In genomic region chr2:8584174-8585066, GRCh38 we compare ENCODE assay signal across 8 cellular contexts.
DNase-seq lines count a peak whose midpoint lies in the region; ATAC-seq and TF ChIP-seq lines count a peak whose summit lies in the region.

No MANE protein-coding gene starts in this region.

- CTCF ChIA-PET in CD4-positive, alpha-beta memory T cell (lab: Charles Lee; ENCODE audit: partially characterized antibody): interaction anchor here (0.7 to 1.0 kb wide), 3 partner anchors 9 to 104 kb away, joined by 3 read pairs; no protein-coding TSS in a partner anchor

- H3K4me3 Mint-ChIP-seq in CD4-positive, alpha-beta memory T cell: peak overlapping the region in 5 of 8 donors; percentile 22 to 80 (median 51)

- H4K20me1 ChIP-seq in OCI-LY3 (ENCODE audit: insufficient read depth, low read length) (no peaks in the 10 kb centered on the region), hepatocyte (ENCODE audit: insufficient read depth, poor library complexity, severe bottlenecking) (no peaks in the 10 kb centered on the region)

- H3K9me3 Mint-ChIP-seq in CD4-positive, alpha-beta memory T cell: no peaks in the 10 kb centered on the region

- POLR2A ChIA-PET in CD4-positive, alpha-beta memory T cell (lab: Charles Lee; ENCODE audit: partially characterized antibody): interaction anchor here (1.8 kb wide), 1 partner anchor 98 kb away, joined by 6 read pairs; the partner anchor contains the start of gene ID2

- H3K27me3 Mint-ChIP-seq in CD4-positive, alpha-beta memory T cell: peaks cover 1 to 4% of the 10 kb centered on the region in 2 donors

- intact Hi-C loops in CD4-positive, alpha-beta memory T cell (cut with micrococcal nuclease): no loop called here
- intact Hi-C loops in prostate gland (cut with DNase I): no loop called here

- H3K36me3 Mint-ChIP-seq in CD4-positive, alpha-beta memory T cell: no peaks in the 10 kb centered on the region

- no peaks in the 10 kb centered on the region for H3K36me3 ChIP-seq in CD4-positive, alpha-beta memory T cell (ENCODE audit: insufficient read depth, low read length)
- no peaks in the 10 kb centered on the region for H3K36me3 ChIP-seq in OCI-LY3 (replicated peaks; ENCODE audit: low read depth, low read length)
- no peaks in the 10 kb centered on the region for H3K36me3 ChIP-seq in hepatocyte (replicated peaks; ENCODE audit: insufficient read depth, low read depth)
- no peaks in the 10 kb centered on the region for H3K36me3 ChIP-seq in prostate gland
- H3K36me3 ChIP-seq in BE2C: no peaks in the 10 kb centered on the region

- H2AFZ ChIP-seq in OCI-LY3 (ENCODE audit: low read depth, low read length): no peak overlapping the region; the same call in 1 of the 2 replicates
- H2AFZ ChIP-seq in hepatocyte: peak overlapping the region; percentile 20

- H3K79me2 ChIP-seq in OCI-LY3 (ENCODE audit: low read length): 0 out of 2 replicates have a peak, but pooled peaks cover 2% of the 10 kb centered on the region
- peaks cover 2% of the 10 kb centered on the region for H3K79me2 ChIP-seq in hepatocyte

- ATAC-seq in GM19395 (IDR thresholded peaks at IDR 0.05; ENCODE audit: unreplicated experiment): no peak

- no peak for DNase-seq in CD4-positive, alpha-beta memory T cell
- no peak for DNase-seq in hepatocyte (ENCODE audit: low spot score)
- DNase-seq in prostate gland (ENCODE audit: low spot score): no peak
- no peak for DNase-seq in GM19238 (ENCODE audit: insufficient read length, low spot score)
- no peak for DNase-seq in BE2C
- no peak for DNase-seq in activated CD4-positive, CD25-positive, alpha-beta regulatory T cell (lab: John Stamatoyannopoulos, UW)

- no peaks in the 10 kb centered on the region for H3K9me2 ChIP-seq in hepatocyte (replicated peaks; ENCODE audit: insufficient read depth)

- H3K4me2 ChIP-seq in OCI-LY3 (ENCODE audit: low read length): peak overlapping the region; percentile 85
- peak overlapping the region; percentile 66 for H3K4me2 ChIP-seq in hepatocyte

- TF ChIP-seq CTCF in OCI-LY3 (IDR thresholded peaks at IDR 0.05; ENCODE audit: low read depth, low read length) (no peak), hepatocyte (IDR thresholded peaks at IDR 0.05; ENCODE audit: poor library complexity) (no peak), prostate gland (IDR thresholded peaks at IDR 0.05) (no peak), BE2C (IDR thresholded peaks at IDR 0.05; ENCODE audit: low read depth, low read length) (no peak)

- WGBS in hepatocyte (ENCODE audit: low lambda C conversion rate, missing lambda C conversion rate): 56% methylated on average over 29 of the region's 29 CpGs
- WGBS in prostate gland: 71% methylated on average over 29 of the region's 29 CpGs

- H3K27me3 ChIP-seq in CD4-positive, alpha-beta memory T cell (ENCODE audit: insufficient read depth, low read length): no peaks in the 10 kb centered on the region
- no peaks in the 10 kb centered on the region for H3K27me3 ChIP-seq in OCI-LY3 (ENCODE audit: low read depth, low read length)
- no peaks in the 10 kb centered on the region for H3K27me3 ChIP-seq in hepatocyte
- no peaks in the 10 kb centered on the region for H3K27me3 ChIP-seq in prostate gland (replicated peaks; ENCODE audit: insufficient read depth)
- H3K27me3 ChIP-seq in BE2C: no peaks in the 10 kb centered on the region

- TF ChIP-seq POLR2A in prostate gland (IDR thresholded peaks at IDR 0.05): no peak

- peaks cover 14 to 59% (median 33%) of the 10 kb centered on the region in 4 donors for H3K4me1 Mint-ChIP-seq in CD4-positive, alpha-beta memory T cell

- peak overlapping the region in 1 of 7 donors; percentile 33 for H3K27ac Mint-ChIP-seq in CD4-positive, alpha-beta memory T cell

- H3K9me3 ChIP-seq in CD4-positive, alpha-beta memory T cell (ENCODE audit: control insufficient read depth in 1 of 2, low read length in 2 of 2): no peaks in the 10 kb centered on the region
- H3K9me3 ChIP-seq in OCI-LY3 (ENCODE audit: insufficient read depth, low read length) (no peaks in the 10 kb centered on the region), hepatocyte (ENCODE audit: low read depth) (no peaks in the 10 kb centered on the region), prostate gland (no peaks in the 10 kb centered on the region), BE2C (no peaks in the 10 kb centered on the region)

- no peak overlapping the region for H3K4me3 ChIP-seq in CD4-positive, alpha-beta memory T cell (ENCODE audit: low read length in 2 of 2)
- H3K4me3 ChIP-seq in OCI-LY3 (ENCODE audit: low read length) (peak overlapping the region; percentile 75), hepatocyte (no peak overlapping the region), prostate gland (no peak overlapping the region), BE2C (ENCODE audit: low read depth, low read length) (no peak overlapping the region)

- peak overlapping the region; percentile 67 for H3K9ac ChIP-seq in OCI-LY3 (ENCODE audit: low read length)

- peaks cover 23% of the 10 kb centered on the region for H3K4me1 ChIP-seq in CD4-positive, alpha-beta memory T cell (ENCODE audit: insufficient read depth, low read length)
- H3K4me1 ChIP-seq in OCI-LY3 (ENCODE audit: low read length) (peaks cover 69% of the 10 kb centered on the region), hepatocyte (ENCODE audit: insufficient read depth) (peaks cover 11% of the 10 kb centered on the region), prostate gland (replicated peaks) (peaks cover 5% of the 10 kb centered on the region), BE2C (no peaks in the 10 kb centered on the region)

- H3K27ac ChIP-seq in CD4-positive, alpha-beta memory T cell (ENCODE audit: low read depth, low read length): no peak overlapping the region
- H3K27ac ChIP-seq in OCI-LY3 (ENCODE audit: low read length): peak overlapping the region; percentile 70
- H3K27ac ChIP-seq in hepatocyte: peak overlapping the region; percentile 85
- peak overlapping the region; percentile 10 to 33 for H3K27ac ChIP-seq in prostate gland
